In genomic region chr15:62390793-62391543, GRCh38 we compare ENCODE assay signal across 1 cellular context.
TF ChIP-seq lines count a peak whose summit lies in the region.

No MANE protein-coding gene starts in this region.

TF ChIP-seq in HepG2, 621 proteins besides CTCF, POLR2A, EP300 and RAD21 (continued from another document and continues in another):
- TF ChIP-seq ZNF280D (CRISPR knock-in tag; IDR thresholded peaks at IDR 0.05) (0 out of 2 replicates have a peak, but pooled peaks have one; percentile 13), REL (CRISPR knock-in tag; conservative IDR thresholded peaks at IDR 0.05) (no peak), POLR2AphosphoS5 (IDR thresholded peaks at IDR 0.05; ENCODE audit: low read depth, low read length) (no peak), ZNF607 (CRISPR knock-in tag; IDR thresholded peaks at IDR 0.05; ENCODE audit: borderline replicate concordance) (no peak), XBP1 (CRISPR knock-in tag; IDR thresholded peaks at IDR 0.05) (no peak), ZNF292 (CRISPR knock-in tag; IDR thresholded peaks at IDR 0.05; ENCODE audit: borderline replicate concordance, low read depth) (peak; percentile 51; the same call in 1 of the 2 replicates), ZKSCAN5 (CRISPR knock-in tag; IDR thresholded peaks at IDR 0.05) (no peak), ZNF569 (CRISPR knock-in tag; IDR thresholded peaks at IDR 0.05; ENCODE audit: borderline replicate concordance) (no peak), CENPT (CRISPR knock-in tag; IDR thresholded peaks at IDR 0.05; ENCODE audit: low read depth) (no peak), JUNB (CRISPR knock-in tag; IDR thresholded peaks at IDR 0.05; ENCODE audit: borderline replicate concordance) (no peak), BCL3 (CRISPR knock-in tag; IDR thresholded peaks at IDR 0.05) (no peak), ZNF839 (CRISPR knock-in tag; IDR thresholded peaks at IDR 0.05; ENCODE audit: borderline replicate concordance) (no peak), POGZ (CRISPR knock-in tag; IDR thresholded peaks at IDR 0.05) (no peak), ZFP36L1 (CRISPR knock-in tag; IDR thresholded peaks at IDR 0.05) (no peak), ZSCAN9 (CRISPR knock-in tag; IDR thresholded peaks at IDR 0.05; ENCODE audit: borderline replicate concordance) (no peak), HMGA1 (CRISPR knock-in tag; conservative IDR thresholded peaks at IDR 0.05) (no peak), ZNF503 (CRISPR knock-in tag; IDR thresholded peaks at IDR 0.05) (no peak), GABPB1 (CRISPR knock-in tag; IDR thresholded peaks at IDR 0.05) (no peak; the same call in 1 of the 2 replicates), NFAT5 (CRISPR knock-in tag; IDR thresholded peaks at IDR 0.05) (no peak), RFX3 (CRISPR knock-in tag; IDR thresholded peaks at IDR 0.05) (no peak), HOXA3 (CRISPR knock-in tag; IDR thresholded peaks at IDR 0.05) (no peak), ZNF446 (CRISPR knock-in tag; IDR thresholded peaks at IDR 0.05) (no peak; the same call in 1 of the 2 replicates), ZKSCAN1 (IDR thresholded peaks at IDR 0.05; ENCODE audit: low read length) (no peak), ZNF510 (CRISPR knock-in tag; IDR thresholded peaks at IDR 0.05; ENCODE audit: low read depth) (no peak), SP5 (CRISPR knock-in tag; IDR thresholded peaks at IDR 0.05; ENCODE audit: borderline replicate concordance, low read depth) (no peak), MED1 (CRISPR knock-in tag; IDR thresholded peaks at IDR 0.05) (0 out of 2 replicates have a peak, but pooled peaks have one; percentile 6), ZNF574 (CRISPR knock-in tag; IDR thresholded peaks at IDR 0.05) (no peak; the same call in 1 of the 2 replicates), ZNF101 (CRISPR knock-in tag; IDR thresholded peaks at IDR 0.05; ENCODE audit: borderline replicate concordance, low read depth) (no peak), ZFP41 (CRISPR knock-in tag; IDR thresholded peaks at IDR 0.05; ENCODE audit: borderline replicate concordance) (no peak), MAZ (IDR thresholded peaks at IDR 0.05; ENCODE audit: borderline replicate concordance, low read depth, low read length) (no peak), MAZ (CRISPR knock-in tag; IDR thresholded peaks at IDR 0.05; ENCODE audit: low read depth) (no peak), ZNF720 (CRISPR knock-in tag; IDR thresholded peaks at IDR 0.05) (no peak), CENPX (CRISPR knock-in tag; IDR thresholded peaks at IDR 0.05) (no peak), SIX1 (CRISPR knock-in tag; IDR thresholded peaks at IDR 0.05; ENCODE audit: borderline replicate concordance) (no peak), ZNF12 (CRISPR knock-in tag; IDR thresholded peaks at IDR 0.05) (no peak), RFX5 (IDR thresholded peaks at IDR 0.05; ENCODE audit: low read depth, low read length) (no peak), ZSCAN12 (CRISPR knock-in tag; IDR thresholded peaks at IDR 0.05) (no peak), FOXP4 (CRISPR knock-in tag; IDR thresholded peaks at IDR 0.05) (0 out of 2 replicates have a peak, but pooled peaks have one; percentile 13), MAFK (conservative IDR thresholded peaks at IDR 0.05 in 1 of 2, IDR thresholded peaks at IDR 0.05 in 1 of 2; ENCODE audit: low read length in 2 of 2) (no peak)
- TF ChIP-seq, protein P1, sequence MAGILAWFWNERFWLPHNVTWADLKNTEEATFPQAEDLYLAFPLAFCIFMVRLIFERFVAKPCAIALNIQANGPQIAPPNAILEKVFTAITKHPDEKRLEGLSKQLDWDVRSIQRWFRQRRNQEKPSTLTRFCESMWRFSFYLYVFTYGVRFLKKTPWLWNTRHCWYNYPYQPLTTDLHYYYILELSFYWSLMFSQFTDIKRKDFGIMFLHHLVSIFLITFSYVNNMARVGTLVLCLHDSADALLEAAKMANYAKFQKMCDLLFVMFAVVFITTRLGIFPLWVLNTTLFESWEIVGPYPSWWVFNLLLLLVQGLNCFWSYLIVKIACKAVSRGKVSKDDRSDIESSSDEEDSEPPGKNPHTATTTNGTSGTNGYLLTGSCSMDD (CRISPR knock-in tag; IDR thresholded peaks at IDR 0.05): no peak; the same call in 1 of the 2 replicates
- TF ChIP-seq, protein P2, sequence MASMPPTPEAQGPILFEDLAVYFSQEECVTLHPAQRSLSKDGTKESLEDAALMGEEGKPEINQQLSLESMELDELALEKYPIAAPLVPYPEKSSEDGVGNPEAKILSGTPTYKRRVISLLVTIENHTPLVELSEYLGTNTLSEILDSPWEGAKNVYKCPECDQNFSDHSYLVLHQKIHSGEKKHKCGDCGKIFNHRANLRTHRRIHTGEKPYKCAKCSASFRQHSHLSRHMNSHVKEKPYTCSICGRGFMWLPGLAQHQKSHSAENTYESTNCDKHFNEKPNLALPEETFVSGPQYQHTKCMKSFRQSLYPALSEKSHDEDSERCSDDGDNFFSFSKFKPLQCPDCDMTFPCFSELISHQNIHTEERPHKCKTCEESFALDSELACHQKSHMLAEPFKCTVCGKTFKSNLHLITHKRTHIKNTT (CRISPR knock-in tag; IDR thresholded peaks at IDR 0.05): no peak
- TF ChIP-seq, protein P3, sequence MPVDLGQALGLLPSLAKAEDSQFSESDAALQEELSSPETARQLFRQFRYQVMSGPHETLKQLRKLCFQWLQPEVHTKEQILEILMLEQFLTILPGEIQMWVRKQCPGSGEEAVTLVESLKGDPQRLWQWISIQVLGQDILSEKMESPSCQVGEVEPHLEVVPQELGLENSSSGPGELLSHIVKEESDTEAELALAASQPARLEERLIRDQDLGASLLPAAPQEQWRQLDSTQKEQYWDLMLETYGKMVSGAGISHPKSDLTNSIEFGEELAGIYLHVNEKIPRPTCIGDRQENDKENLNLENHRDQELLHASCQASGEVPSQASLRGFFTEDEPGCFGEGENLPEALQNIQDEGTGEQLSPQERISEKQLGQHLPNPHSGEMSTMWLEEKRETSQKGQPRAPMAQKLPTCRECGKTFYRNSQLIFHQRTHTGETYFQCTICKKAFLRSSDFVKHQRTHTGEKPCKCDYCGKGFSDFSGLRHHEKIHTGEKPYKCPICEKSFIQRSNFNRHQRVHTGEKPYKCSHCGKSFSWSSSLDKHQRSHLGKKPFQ (CRISPR knock-in tag; IDR thresholded peaks at IDR 0.05; ENCODE audit: insufficient replicate concordance): no peak
- TF ChIP-seq, protein P4, sequence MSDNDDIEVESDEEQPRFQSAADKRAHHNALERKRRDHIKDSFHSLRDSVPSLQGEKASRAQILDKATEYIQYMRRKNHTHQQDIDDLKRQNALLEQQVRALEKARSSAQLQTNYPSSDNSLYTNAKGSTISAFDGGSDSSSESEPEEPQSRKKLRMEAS (IDR thresholded peaks at IDR 0.05): no peak
